8 cellular contexts compared by ENCODE assay signal in the genomic region with DNA sequence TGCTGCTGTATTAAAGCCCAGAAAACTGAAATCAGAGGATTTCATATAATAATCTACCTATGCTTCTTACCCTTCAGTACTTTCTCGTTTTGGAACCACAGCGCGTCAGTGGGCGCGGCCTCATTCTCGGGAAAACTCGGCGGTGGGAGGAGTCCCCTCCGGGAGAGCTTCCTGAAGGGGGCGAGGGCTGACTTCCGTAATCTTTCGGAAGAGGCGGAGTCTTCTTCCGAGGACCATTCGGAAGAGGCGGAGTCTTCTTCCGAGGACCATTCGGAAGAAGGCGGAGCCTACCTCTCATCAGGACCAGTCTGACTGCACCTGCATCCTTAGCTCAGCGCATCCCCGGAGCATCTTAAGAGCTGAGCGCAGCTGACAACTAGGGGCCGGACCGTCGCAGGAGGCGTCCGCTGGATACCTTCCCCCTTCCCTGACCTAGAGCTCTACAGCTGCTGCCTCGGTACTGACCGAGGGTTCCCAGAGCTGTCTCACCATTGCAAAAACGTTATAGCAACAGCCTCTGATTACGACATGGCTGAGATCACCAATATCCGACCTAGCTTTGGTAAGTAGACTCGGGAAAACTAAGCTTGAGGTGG. TPM values are rescaled to one million over a fixed set of nuclear protein-coding genes. Genes with fewer than 3 reads are reported as not detected.
DNase-seq lines count a peak whose midpoint lies in the region; ATAC-seq, FAIRE-seq and TF ChIP-seq lines count a peak whose summit lies in the region.

A gene with protein sequence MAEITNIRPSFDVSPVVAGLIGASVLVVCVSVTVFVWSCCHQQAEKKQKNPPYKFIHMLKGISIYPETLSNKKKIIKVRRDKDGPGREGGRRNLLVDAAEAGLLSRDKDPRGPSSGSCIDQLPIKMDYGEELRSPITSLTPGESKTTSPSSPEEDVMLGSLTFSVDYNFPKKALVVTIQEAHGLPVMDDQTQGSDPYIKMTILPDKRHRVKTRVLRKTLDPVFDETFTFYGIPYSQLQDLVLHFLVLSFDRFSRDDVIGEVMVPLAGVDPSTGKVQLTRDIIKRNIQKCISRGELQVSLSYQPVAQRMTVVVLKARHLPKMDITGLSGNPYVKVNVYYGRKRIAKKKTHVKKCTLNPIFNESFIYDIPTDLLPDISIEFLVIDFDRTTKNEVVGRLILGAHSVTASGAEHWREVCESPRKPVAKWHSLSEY (plus strand): TSS at position 334 of the 596 bp plus-strand sequence. CDS start 195 bp downstream, at position 529.

- peaks cover 11% of the 10 kb centered on the region for H3K36me3 ChIP-seq in lower lobe of right lung

- H3K9me3 ChIP-seq in lower lobe of right lung = no peaks in the 10 kb centered on the region

- peak within 1 kb of the TSS; percentile 78 for H3K27ac ChIP-seq in lower lobe of right lung

- intact Hi-C loops in lower lobe of right lung (cut with DNase I) = no loop called here

- peak within 1 kb of the TSS; percentile 55 for H3K4me3 ChIP-seq in lower lobe of right lung

- no peak for TF ChIP-seq CTCF in lower lobe of right lung (IDR thresholded peaks at IDR 0.05)

- DNase-seq in CMK (ENCODE audit: low read depth) (peak; percentile 90), HTR-8/SVneo (ENCODE audit: insufficient read length, low spot score) (peak; percentile 84), NOMO-1 treated with dmso at 0.1 percent for 144 hours (lab: John Stamatoyannopoulos, UW; ENCODE audit: unreplicated experiment) (peak; percentile 83), lower lobe of right lung (peak; percentile 95)
- DNase-seq in activated CD8-positive, alpha-beta memory T cell treated with anti-CD3 and anti-CD28 coated beads for 4 hours (ENCODE audit: low read depth in 2 of 2) = peak; percentile 84 to 89
- DNase-seq in effector CD8-positive, alpha-beta T cell (lab: John Stamatoyannopoulos, UW) = peak; percentile 92
- peak; percentile 78 to 89 (median 83) for DNase-seq in stimulated activated CD4-positive, alpha-beta T cell treated with anti-CD3 and anti-CD28 coated beads, TNF-alpha, amount 100 ng/mL, for 1 hour (ENCODE audit: low read depth in 3 of 3, low spot score in 1 of 3)

- no peak for FAIRE-seq in HTR-8/SVneo (lab: Jason Lieb, UNC)

- H3K4me1 ChIP-seq in lower lobe of right lung = peaks cover 45% of the 10 kb centered on the region

- ATAC-seq in GM21367 (IDR thresholded peaks at IDR 0.05; ENCODE audit: unreplicated experiment) (peak; percentile 55), lower lobe of right lung (peak; percentile 95 to 96)

- H3K27me3 ChIP-seq in lower lobe of right lung (ENCODE audit: low read depth) = no peaks in the 10 kb centered on the region

RNA-seq across cellular contexts. Expression of the gene that starts here (rescaled TPM):
- total RNA-seq in lower lobe of right lung = 9.6 TPM

Comparison
In these comparisons a context has a peak if more than half of its experiments do, and no peak if none do; other contexts are left out.
1. Peak in every context shown above with its lines: DNase-seq, ATAC-seq, H3K4me3 ChIP-seq and H3K27ac ChIP-seq.